Comparison of ENCODE assay signal across 18 cellular contexts in genomic region chr1:80448081-80448480, GRCh38.
DNase-seq lines count a peak whose midpoint lies in the region; TF ChIP-seq lines count a peak whose summit lies in the region.
"Had no signal": no experiment of that assay in that cellular context is flagged by ENCODE, and none has a peak within 500 bp of the region (broad histone marks: within the 10 kb centered on the region; RNA-seq: fewer than 3 reads in every experiment).

No MANE protein-coding gene starts in this region.

- H3K27ac ChIP-seq in thyroid gland (no peak overlapping the region), neuronal stem cell (replicated peaks; ENCODE audit: low read length) (no peak overlapping the region)
- H3K27ac ChIP-seq: PC-9, SJSA1 had no signal

- TF ChIP-seq POLR2A in thyroid gland (IDR thresholded peaks at IDR 0.05): no peak

- no peak overlapping the region for H2BK120ac ChIP-seq in neuronal stem cell (ENCODE audit: low read depth, low read length)

- no peaks in the 10 kb centered on the region for H3K36me3 ChIP-seq in thyroid gland
- no peaks in the 10 kb centered on the region for H3K36me3 ChIP-seq in neuronal stem cell (replicated peaks in 1 of 2; ENCODE audit: control insufficient read depth in 2 of 2, insufficient read depth in 2 of 2, low read length in 2 of 2)
- H3K36me3 ChIP-seq: SJSA1 had no signal

- WGBS in thyroid gland, 2 donors: 67% methylated on average over 5 of the region's 5 CpGs
- WGBS in neuronal stem cell (ENCODE audit: extremely low coverage in 2 of 2, insufficient read length in 2 of 2, insufficient replicate concordance in 1 of 2), 2 donors: no CpG with 5 or more reads among the region's 5 CpGs

- no peak overlapping the region for H3K18ac ChIP-seq in neuronal stem cell (ENCODE audit: low read length)

- H3K27me3 ChIP-seq in thyroid gland (no peaks in the 10 kb centered on the region), neuronal stem cell (ENCODE audit: control insufficient read depth in 3 of 3, insufficient read depth in 3 of 3, low read depth in 1 of 3, low read length in 3 of 3) (no peaks in the 10 kb centered on the region)
- H3K27me3 ChIP-seq: SJSA1 had no signal

- no peak overlapping the region for H3K4ac ChIP-seq in neuronal stem cell (ENCODE audit: low read length)

- H3K4me1 ChIP-seq in thyroid gland (no peaks in the 10 kb centered on the region), neuronal stem cell (ENCODE audit: control insufficient read depth in 2 of 2, insufficient read depth in 1 of 2, low read depth in 1 of 2, low read length in 2 of 2) (no peaks in the 10 kb centered on the region)
- H3K4me1 ChIP-seq: SJSA1 had no signal

- DNase-seq in EH (ENCODE audit: low read depth) (peak; percentile 2), astrocyte of the cerebellum (ENCODE audit: low read depth) (peak; percentile 22), fibroblast of peridontal ligament (ENCODE audit: extremely low read depth) (peak; percentile 64), kidney glomerular epithelial cell (lab: John Stamatoyannopoulos, UW) (no peak), thyroid gland (no peak), neuronal stem cell (ENCODE audit: low spot score) (no peak)
- no peak for DNase-seq in activated T-cell treated with anti-CD3 and anti-CD28 coated beads, Interleukin-2, amount 50 U/mL, for 1 hour
- DNase-seq: Calu3; CD4-positive, alpha-beta memory T cell; GOT3; KG1; NCI-H1436 treated with DMSO at 0.1 percent for 48 hours; NCI-H2029 treated with DMSO at 0.1 percent for 48 hours; NCI-H510A treated with DMSO at 0.1 percent for 48 hours; NCI-H82; PC-9 had no signal

- H3K23ac ChIP-seq in neuronal stem cell (ENCODE audit: low read depth, low read length, poor library complexity): no peak overlapping the region

- H4K91ac ChIP-seq in neuronal stem cell (ENCODE audit: low read depth, low read length, poor library complexity): no peak overlapping the region

- TF ChIP-seq CTCF in astrocyte of the cerebellum (IDR thresholded peaks at IDR 0.05; ENCODE audit: low read depth, low read length, missing control alignments) (no peak), thyroid gland (IDR thresholded peaks at IDR 0.05) (no peak)

- no peak overlapping the region for H2BK12ac ChIP-seq in neuronal stem cell (ENCODE audit: low read length)

- no peaks in the 10 kb centered on the region for H3K79me1 ChIP-seq in neuronal stem cell (ENCODE audit: low read depth, low read length)

- H3K9ac ChIP-seq in neuronal stem cell (ENCODE audit: low read depth, low read length, poor library complexity): no peak overlapping the region

- no peak overlapping the region for H2BK15ac ChIP-seq in neuronal stem cell (ENCODE audit: low read length)

- no peak overlapping the region for H2AK5ac ChIP-seq in neuronal stem cell (ENCODE audit: low read depth, low read length)

- intact Hi-C loops in thyroid gland (cut with DNase I): no loop called here

- H2AFZ ChIP-seq in neuronal stem cell (ENCODE audit: low read length): no peak overlapping the region
- H2AFZ ChIP-seq: PC-9 had no signal

- no peak overlapping the region for H4K8ac ChIP-seq in neuronal stem cell (ENCODE audit: low read depth, low read length)

- no peak overlapping the region for H2BK5ac ChIP-seq in neuronal stem cell (ENCODE audit: low read length)

- H3K14ac ChIP-seq in neuronal stem cell (ENCODE audit: low read length): no peak overlapping the region

- no peak overlapping the region for H3K4me2 ChIP-seq in neuronal stem cell (ENCODE audit: insufficient read depth, low read length, poor library complexity, severe bottlenecking)
- H3K4me2 ChIP-seq: PC-9 had no signal

- in situ Hi-C loops in astrocyte of the cerebellum (cut with HindIII; ENCODE audit: low sequenced_read_pairs): no loop called here

- H3K9me3 ChIP-seq in thyroid gland (no peaks in the 10 kb centered on the region), neuronal stem cell (replicated peaks in 1 of 2; ENCODE audit: control insufficient read depth in 2 of 2, insufficient read depth in 1 of 2, low read depth in 1 of 2, low read length in 2 of 2) (no peaks in the 10 kb centered on the region)
- H3K9me3 ChIP-seq: SJSA1 had no signal

- H3K4me3 ChIP-seq in astrocyte of the cerebellum (ENCODE audit: low read depth, low read length) (no peak overlapping the region), thyroid gland (replicated peaks in 1 of 3) (no peak overlapping the region), neuronal stem cell (ENCODE audit: low read length in 2 of 2) (no peak overlapping the region)
- H3K4me3 ChIP-seq: GM12878, PC-9, SJSA1 had no signal

Comparison
In these comparisons a context has a peak if more than half of its experiments do, and no peak if none do; other contexts are left out.
1. DNase-seq: peak in EH (single experiment), astrocyte of the cerebellum (single experiment) and fibroblast of peridontal ligament (single experiment); none in kidney glomerular epithelial cell (single experiment), thyroid gland (0 of 2), neuronal stem cell (single experiment) and activated T-cell treated with anti-CD3 and anti-CD28 coated beads, Interleukin-2, amount 50 U/mL, for 1 hour (single experiment).